In the genomic region with DNA sequence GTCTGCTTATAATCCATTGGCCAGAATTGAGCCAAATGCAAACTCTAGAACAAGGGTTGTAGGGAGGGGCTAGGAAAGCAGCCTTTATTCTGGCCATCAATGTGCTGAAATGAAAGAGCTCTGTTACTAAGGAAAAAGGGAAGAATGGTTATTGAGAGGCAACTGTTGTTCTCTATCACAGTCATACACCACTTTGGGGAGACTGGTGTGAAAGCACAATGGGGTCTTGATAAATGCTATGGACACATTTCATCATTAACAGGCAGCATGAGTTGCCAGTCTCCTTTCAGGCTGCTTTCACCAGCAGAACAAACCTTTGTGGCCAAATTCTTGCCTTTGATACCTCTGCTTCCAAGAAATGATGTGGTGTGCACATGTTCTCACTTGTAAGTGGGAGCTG, we compare ENCODE assay signal across 22 cellular contexts.
DNase-seq lines count a peak whose midpoint lies in the region; ATAC-seq, FAIRE-seq and TF ChIP-seq lines count a peak whose summit lies in the region.
"Had no signal": no experiment of that assay in that cellular context is flagged by ENCODE, and none has a peak within 500 bp of the region (broad histone marks: within the 10 kb centered on the region; RNA-seq: fewer than 3 reads in every experiment).

No MANE protein-coding gene starts in this region.

- H3F3A ChIP-seq in neural progenitor cell (ENCODE audit: low read depth): no peaks in the 10 kb centered on the region

- no peak for DNase-seq in T-helper 17 cell
- DNase-seq in frontal cortex (ENCODE audit: low spot score in 2 of 2): peak in 1 of 2 donors; percentile 26
- DNase-seq in midbrain (lab: John Stamatoyannopoulos, UW): peak; percentile 59
- DNase-seq in superior temporal gyrus (ENCODE audit: extremely low spot score): peak; percentile 84
- no peak for DNase-seq in neural progenitor cell (ENCODE audit: low spot score)
- no peak for DNase-seq in cerebellum (ENCODE audit: low spot score)
- DNase-seq: CD4-positive, alpha-beta T cell; DMS53; GM23248; H9; IMR-90; KG1; MG63; NCI-H2029; NCI-H446; NCI-H524 treated with DMSO at 0.1 percent for 48 hours; NCI-H774; SJCRH30 had no signal

- H3K4me1 Mint-ChIP-seq in T-helper 17 cell (no peaks in the 10 kb centered on the region), neural progenitor cell (no peaks in the 10 kb centered on the region)

- H3K9me3 ChIP-seq in T-helper 17 cell (ENCODE audit: control insufficient read depth, low read length, poor library complexity, severe bottlenecking) (no peaks in the 10 kb centered on the region), neural progenitor cell (ENCODE audit: low read depth) (no peaks in the 10 kb centered on the region)
- H3K9me3 ChIP-seq: MG63, SJCRH30 had no signal

- TF ChIP-seq CTCF in neural progenitor cell (IDR thresholded peaks at IDR 0.05): no peak

- no peak overlapping the region for H3K4me2 ChIP-seq in neural progenitor cell
- H3K4me2 ChIP-seq: BLaER1 treated with 17β-estradiol and CSF1 and Interleukin-3, amounts not matched to agents 10 nM and 100 nM had no signal

- H3K9me3 Mint-ChIP-seq in neural progenitor cell: no peaks in the 10 kb centered on the region
- H3K9me3 Mint-ChIP-seq: CD4-positive, alpha-beta T cell; H9 had no signal

- no peaks in the 10 kb centered on the region for H4K20me1 ChIP-seq in neural progenitor cell (ENCODE audit: low read depth)
- H4K20me1 ChIP-seq: BLaER1 treated with 17β-estradiol and CSF1 and Interleukin-3, amounts not matched to agents 10 nM and 100 nM had no signal

- H3K27me3 ChIP-seq in neural progenitor cell: no peaks in the 10 kb centered on the region
- H3K27me3 ChIP-seq: BLaER1 treated with 17β-estradiol and CSF1 and Interleukin-3, amounts not matched to agents 10 nM and 100 nM; MG63; SJCRH30 had no signal

- peak; percentile 71 for FAIRE-seq in frontal cortex (lab: Jason Lieb, UNC)
- FAIRE-seq: A204.1, GM18507 had no signal

- H3K36me3 Mint-ChIP-seq in T-helper 17 cell (ENCODE audit: low read depth): no peaks in the 10 kb centered on the region
- H3K36me3 Mint-ChIP-seq in neural progenitor cell: peaks cover 10% of the 10 kb centered on the region

- no peak overlapping the region for H3K27ac ChIP-seq in neural progenitor cell
- H3K27ac ChIP-seq: BLaER1 treated with 17β-estradiol and CSF1 and Interleukin-3, amounts not matched to agents 10 nM and 100 nM; GM23248; SJCRH30 had no signal

- ATAC-seq in T-helper 17 cell (no peak), GM18909 (IDR thresholded peaks at IDR 0.05; ENCODE audit: poor library complexity, unreplicated experiment) (no peak)

- no peaks in the 10 kb centered on the region for H3K36me3 ChIP-seq in neural progenitor cell
- H3K36me3 ChIP-seq: MG63, SJCRH30 had no signal

- H3K27ac Mint-ChIP-seq in T-helper 17 cell (peak overlapping the region; percentile 59), neural progenitor cell (no peak overlapping the region)
- H3K27ac Mint-ChIP-seq: CD4-positive, alpha-beta T cell; H9 had no signal

- H3K4me3 Mint-ChIP-seq in T-helper 17 cell (no peak overlapping the region), neural progenitor cell (no peak overlapping the region)
- H3K4me3 Mint-ChIP-seq: CD4-positive, alpha-beta T cell; H9 had no signal

- no peaks in the 10 kb centered on the region for H3K27me3 Mint-ChIP-seq in T-helper 17 cell
- H3K27me3 Mint-ChIP-seq in neural progenitor cell (ENCODE audit: insufficient read depth, low read depth): no peaks in the 10 kb centered on the region
- H3K27me3 Mint-ChIP-seq: CD4-positive, alpha-beta T cell had no signal

- no peaks in the 10 kb centered on the region for H3K4me1 ChIP-seq in neural progenitor cell
- H3K4me1 ChIP-seq: SJCRH30 had no signal

- no peak overlapping the region for H2AFZ ChIP-seq in neural progenitor cell (replicated peaks)
- H2AFZ ChIP-seq: GM23248 had no signal

- H3K9ac ChIP-seq in neural progenitor cell: no peak overlapping the region
- H3K9ac ChIP-seq: BLaER1 treated with 17β-estradiol and CSF1 and Interleukin-3, amounts not matched to agents 10 nM and 100 nM; GM23248 had no signal

- no peak overlapping the region for H3K4me3 ChIP-seq in neural progenitor cell
- H3K4me3 ChIP-seq: BLaER1 treated with 17β-estradiol and CSF1 and Interleukin-3, amounts not matched to agents 10 nM and 100 nM; GM23248; MG63; SJCRH30 had no signal

- no peaks in the 10 kb centered on the region for H3K79me2 ChIP-seq in neural progenitor cell (ENCODE audit: low read depth)

Comparison
In these comparisons a context has a peak if more than half of its experiments do, and no peak if none do; other contexts are left out.
1. DNase-seq: peak in midbrain (single experiment) and superior temporal gyrus (single experiment); none in T-helper 17 cell (0 of 3), neural progenitor cell (single experiment) and cerebellum (single experiment).